Comparison of ENCODE assay signal across 18 cellular contexts in the genomic region with DNA sequence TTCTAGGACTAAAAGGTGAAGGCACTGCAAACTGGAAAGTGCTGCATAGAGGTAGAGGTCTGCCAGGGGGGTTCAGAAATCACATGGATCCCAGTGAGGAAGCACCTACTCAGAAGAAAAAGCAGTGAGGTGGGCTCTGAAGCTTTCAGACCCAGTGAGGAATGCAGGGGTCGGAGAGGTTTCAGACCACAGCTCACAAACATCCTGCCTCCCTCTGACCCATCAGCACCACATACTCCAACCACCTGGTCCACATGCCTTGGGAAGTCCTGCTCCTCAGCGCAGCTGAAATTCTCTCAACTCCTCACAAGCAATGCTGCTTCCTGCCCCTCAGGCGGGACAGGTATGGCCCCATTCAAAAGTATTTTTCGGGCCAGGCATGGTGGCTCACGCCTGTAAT. TPM values are rescaled to one million over a fixed set of nuclear protein-coding genes. Genes with fewer than 3 reads are reported as not detected.
A peak's percentile ranks its signal among the peaks of the same experiment; 100 is the strongest.
DNase-seq lines count a peak whose midpoint lies in the region; ATAC-seq, FAIRE-seq and TF ChIP-seq lines count a peak whose summit lies in the region.
"Had no signal": no experiment of that assay in that cellular context is flagged by ENCODE, and none has a peak within 500 bp of the region (broad histone marks: within the 10 kb centered on the region; RNA-seq: fewer than 3 reads in every experiment).

No MANE protein-coding gene starts in this region.

- H4K91ac ChIP-seq in mesenchymal stem cell (ENCODE audit: low read length): peak overlapping the region; percentile 52

- no peak overlapping the region for H3K4ac ChIP-seq in mesenchymal stem cell (ENCODE audit: low read depth in 1 of 2, low read length in 2 of 2)

- H4K20me1 ChIP-seq in HepG2 (ENCODE audit: insufficient read depth, low read length): no peaks in the 10 kb centered on the region

- FAIRE-seq in HepG2 (lab: Jason Lieb, UNC): no peak
- FAIRE-seq: A549 had no signal

- intact Hi-C loops in HepG2 (cut with micrococcal nuclease; ENCODE audit: unreplicated experiment) (no loop called here), right lobe of liver (cut with DNase I) (loop anchor here (10.0 kb wide), 2 partner anchors 48 to 128 kb away; a partner anchor contains a TSS), CD14-positive monocyte (cut with micrococcal nuclease) (no loop called here), left ventricle myocardium inferior (cut with micrococcal nuclease) (no loop called here)

- peaks cover 87% of the 10 kb centered on the region for H3K36me3 Mint-ChIP-seq in activated T-helper 17 cell treated with anti-CD3 and anti-CD28 coated beads, Interleukin-2, amount 50 U/mL, for 72 hours (ENCODE audit: low read depth)
- H3K36me3 Mint-ChIP-seq in CD14-positive monocyte: peaks cover 66 to 86% of the 10 kb centered on the region in 2 donors
- H3K36me3 Mint-ChIP-seq in activated naive CD4-positive, alpha-beta T cell treated with anti-CD3 and anti-CD28 coated beads, Interleukin-2, amount 10 ng/mL, durations not matched to agents 7 days and 5 days: peaks cover 34% of the 10 kb centered on the region

- H3K9me3 Mint-ChIP-seq in activated T-helper 17 cell treated with anti-CD3 and anti-CD28 coated beads, Interleukin-2, amount 50 U/mL, for 72 hours: no peaks in the 10 kb centered on the region
- H3K9me3 Mint-ChIP-seq in CD14-positive monocyte: no peaks in the 10 kb centered on the region
- no peaks in the 10 kb centered on the region for H3K9me3 Mint-ChIP-seq in activated naive CD4-positive, alpha-beta T cell treated with anti-CD3 and anti-CD28 coated beads, Interleukin-2, amount 10 ng/mL, durations not matched to agents 7 days and 5 days
- H3K9me3 Mint-ChIP-seq: CD8-positive, alpha-beta T cell had no signal

- CTCF ChIA-PET in HepG2 (lab: Yijun Ruan, JAX; ENCODE audit: low intra/inter-chr PET ratio, low total read pairs): no interaction called here
- CTCF ChIA-PET in activated naive CD4-positive, alpha-beta T cell treated with anti-CD3 and anti-CD28 coated beads, Interleukin-2, amount 10 ng/mL, durations not matched to agents 7 days and 5 days (lab: Charles Lee): interaction anchor here (1.4 kb wide), 1 partner anchor 11 kb away, joined by 4 read pairs; no protein-coding TSS in a partner anchor

- BruUV-seq in HepG2 (replicated peaks; lab: Mats Ljungman, UMichigan): no TSS peak

- no peak for DNase-seq in HepG2 (ENCODE audit: low spot score)
- no peak for DNase-seq in right lobe of liver
- no peak for DNase-seq in mesenchymal stem cell
- no peak for DNase-seq in CD14-positive monocyte (ENCODE audit: low spot score)
- DNase-seq in activated naive CD4-positive, alpha-beta T cell treated with anti-CD3 and anti-CD28 coated beads, Interleukin-2, amount 10 ng/mL, durations not matched to agents 7 days and 5 days: no peak
- no peak for DNase-seq in left ventricle myocardium inferior
- DNase-seq: AML-193; Calu3; CD8-positive, alpha-beta T cell; DMS79 treated with DMSO at 0.1 percent for 48 hours; GF-D8; GOT3; H7 had no signal

- WGBS in HepG2 (ENCODE audit: low lambda C conversion rate): 100% methylated on average over 4 of the region's 5 CpGs
- 100% methylated on average over 1 of the region's 5 CpGs for WGBS in right lobe of liver (ENCODE audit: insufficient coverage, low coverage, low lambda C conversion rate, missing lambda C conversion rate)
- 93% methylated on average over 5 of the region's 5 CpGs for WGBS in mesenchymal stem cell

- H3K4me2 ChIP-seq in HepG2 (ENCODE audit: low read depth, low read length) (no peak overlapping the region), mesenchymal stem cell (ENCODE audit: low read length, poor library complexity, severe bottlenecking) (no peak overlapping the region)
- H3K4me2 ChIP-seq: A549 had no signal

- no peak overlapping the region for H3K4me3 Mint-ChIP-seq in activated T-helper 17 cell treated with anti-CD3 and anti-CD28 coated beads, Interleukin-2, amount 50 U/mL, for 72 hours
- H3K4me3 Mint-ChIP-seq in CD14-positive monocyte: no peak overlapping the region
- H3K4me3 Mint-ChIP-seq in activated naive CD4-positive, alpha-beta T cell treated with anti-CD3 and anti-CD28 coated beads, Interleukin-2, amount 10 ng/mL, durations not matched to agents 7 days and 5 days: no peak overlapping the region
- H3K4me3 Mint-ChIP-seq: CD8-positive, alpha-beta T cell had no signal

- H3K14ac ChIP-seq in mesenchymal stem cell (ENCODE audit: low read length in 2 of 2): no peak overlapping the region

- H3K4me1 Mint-ChIP-seq in activated T-helper 17 cell treated with anti-CD3 and anti-CD28 coated beads, Interleukin-2, amount 50 U/mL, for 72 hours: peaks cover 16% of the 10 kb centered on the region
- peaks cover 4% of the 10 kb centered on the region for H3K4me1 Mint-ChIP-seq in CD14-positive monocyte
- peaks cover 15% of the 10 kb centered on the region for H3K4me1 Mint-ChIP-seq in activated naive CD4-positive, alpha-beta T cell treated with anti-CD3 and anti-CD28 coated beads, Interleukin-2, amount 10 ng/mL, durations not matched to agents 7 days and 5 days

- no peak overlapping the region for H3K23ac ChIP-seq in mesenchymal stem cell (ENCODE audit: low read length in 2 of 2)

- TF ChIP-seq CTCF in HepG2 (CRISPR knock-in tag; IDR thresholded peaks at IDR 0.05) (no peak), right lobe of liver (IDR thresholded peaks at IDR 0.05) (no peak), CD14-positive monocyte (IDR thresholded peaks at IDR 0.05) (no peak), left ventricle myocardium inferior (IDR thresholded peaks at IDR 0.05; ENCODE audit: borderline replicate concordance) (no peak)

- H3K36me3 ChIP-seq in HepG2 (replicated peaks in 1 of 2; ENCODE audit: control insufficient read depth in 1 of 2, insufficient read depth in 2 of 2, low read length in 2 of 2): peaks cover 38 to 72% of the 10 kb centered on the region in 2 experiments
- H3K36me3 ChIP-seq in right lobe of liver: peaks cover 0 to 5% (median 1%) of the 10 kb centered on the region in 4 donors
- peaks cover 61 to 78% of the 10 kb centered on the region in 2 experiments for H3K36me3 ChIP-seq in mesenchymal stem cell (ENCODE audit: control insufficient read depth in 1 of 2, insufficient read depth in 2 of 2, low read depth in 1 of 2, low read length in 2 of 2)
- peaks cover 18 to 25% (median 18%) of the 10 kb centered on the region in 3 donors for H3K36me3 ChIP-seq in skeletal muscle tissue (ENCODE audit: control insufficient read depth in 3 of 3, insufficient read depth in 3 of 3, low read length in 3 of 3)
- H3K36me3 ChIP-seq in left ventricle myocardium inferior: peaks cover 12% of the 10 kb centered on the region

- H2BK12ac ChIP-seq in mesenchymal stem cell (ENCODE audit: low read length in 2 of 2): no peak overlapping the region

- H3K79me1 ChIP-seq in mesenchymal stem cell (replicated peaks; ENCODE audit: low read length, poor library complexity, severe bottlenecking): peaks cover 57% of the 10 kb centered on the region

- H3K4me3 ChIP-seq in HepG2 (replicated peaks in 1 of 3; ENCODE audit: insufficient read depth in 1 of 3, low read depth in 2 of 3, low read length in 3 of 3) (no peak overlapping the region), right lobe of liver (no peak overlapping the region), mesenchymal stem cell (ENCODE audit: insufficient read depth in 1 of 2, low read depth in 1 of 2, low read length in 2 of 2) (no peak overlapping the region), skeletal muscle tissue (ENCODE audit: low read length in 3 of 3) (no peak overlapping the region), left ventricle myocardium inferior (no peak overlapping the region)
- H3K4me3 ChIP-seq: A549 had no signal

- no peak overlapping the region for H2BK5ac ChIP-seq in mesenchymal stem cell (ENCODE audit: low read depth, low read length, poor library complexity, severe bottlenecking)

- TF ChIP-seq POLR2A in HepG2 (IDR thresholded peaks at IDR 0.05; ENCODE audit: insufficient read depth in 1 of 2, low read depth in 2 of 2, low read length in 2 of 2) (no peak), right lobe of liver (IDR thresholded peaks at IDR 0.05) (no peak)

- TF ChIP-seq EP300 in HepG2 (IDR thresholded peaks at IDR 0.05; ENCODE audit: low read depth in 2 of 2, low read length in 2 of 2): no peak
- no peak for TF ChIP-seq EP300 in HepG2 (CRISPR knock-in tag; IDR thresholded peaks at IDR 0.05; ENCODE audit: borderline replicate concordance)

- H2BK120ac ChIP-seq in mesenchymal stem cell (ENCODE audit: low read depth, low read length): no peak overlapping the region

- H3K4me1 ChIP-seq in HepG2 (ENCODE audit: insufficient read depth, low read length) (peaks cover 40% of the 10 kb centered on the region), right lobe of liver (peaks cover 0 to 60% (median 17%) of the 10 kb centered on the region in 4 donors), mesenchymal stem cell (ENCODE audit: control insufficient read depth, insufficient read depth, low read depth, low read length) (peaks cover 40% of the 10 kb centered on the region), skeletal muscle tissue (ENCODE audit: control insufficient read depth in 3 of 3, insufficient read depth in 3 of 3, low read length in 3 of 3) (peaks cover 71 to 87% (median 82%) of the 10 kb centered on the region in 3 donors), left ventricle myocardium inferior (peaks cover 65% of the 10 kb centered on the region)
- H3K4me1 ChIP-seq: A549 had no signal

- peaks cover 22% of the 10 kb centered on the region for H3K79me2 ChIP-seq in HepG2 (ENCODE audit: insufficient read depth, low read length)

- H3K27me3 Mint-ChIP-seq in activated T-helper 17 cell treated with anti-CD3 and anti-CD28 coated beads, Interleukin-2, amount 50 U/mL, for 72 hours: no peaks in the 10 kb centered on the region
- H3K27me3 Mint-ChIP-seq in CD14-positive monocyte (ENCODE audit: low read depth in 3 of 3): peaks cover 0 to 2% (median 0%) of the 10 kb centered on the region in 3 donors
- H3K27me3 Mint-ChIP-seq in activated naive CD4-positive, alpha-beta T cell treated with anti-CD3 and anti-CD28 coated beads, Interleukin-2, amount 10 ng/mL, durations not matched to agents 7 days and 5 days: no peaks in the 10 kb centered on the region

- H3K9ac ChIP-seq in HepG2 (ENCODE audit: insufficient read depth, low read depth, low read length) (no peak overlapping the region), mesenchymal stem cell (ENCODE audit: low read length) (no peak overlapping the region), skeletal muscle tissue (ENCODE audit: low read depth in 1 of 3, low read length in 3 of 3) (peak overlapping the region in 1 of 3 donors; percentile 40)

- H2AFZ ChIP-seq in HepG2 (ENCODE audit: low read length): no peak overlapping the region
- H2AFZ ChIP-seq in mesenchymal stem cell (ENCODE audit: low read depth, low read length): no peak overlapping the region

- H2BK15ac ChIP-seq in mesenchymal stem cell (ENCODE audit: low read depth, poor library complexity, severe bottlenecking): no peak overlapping the region

- H3K18ac ChIP-seq in mesenchymal stem cell (ENCODE audit: low read depth in 1 of 2, low read length in 2 of 2): no peak overlapping the region

- POLR2A ChIA-PET in HepG2 (lab: Yijun Ruan, JAX): no interaction called here

- H2AK5ac ChIP-seq in mesenchymal stem cell (ENCODE audit: low read length, severe bottlenecking): no peak overlapping the region

- H3K27ac ChIP-seq in HepG2 (ENCODE audit: extremely low read length, insufficient read depth, low read length) (no peak overlapping the region), right lobe of liver (no peak overlapping the region), mesenchymal stem cell (ENCODE audit: low read length, poor library complexity, severe bottlenecking) (no peak overlapping the region), skeletal muscle tissue (ENCODE audit: low read depth, low read length) (peak overlapping the region; percentile 95), left ventricle myocardium inferior (replicated peaks) (no peak overlapping the region)
- H3K27ac ChIP-seq: 22Rv1, A549 had no signal

- TF ChIP-seq RAD21 in HepG2 (CRISPR knock-in tag; IDR thresholded peaks at IDR 0.05): no peak

- ATAC-seq in HepG2 (no peak), right lobe of liver (no peak)
- no peak for ATAC-seq in activated T-helper 17 cell treated with anti-CD3 and anti-CD28 coated beads, Interleukin-2, amount 50 U/mL, for 72 hours (replicated peaks)
- ATAC-seq: A549; CD8-positive, alpha-beta T cell; HCT116 had no signal

- H3K27ac Mint-ChIP-seq in activated T-helper 17 cell treated with anti-CD3 and anti-CD28 coated beads, Interleukin-2, amount 50 U/mL, for 72 hours: peak overlapping the region; percentile 56
- no peak overlapping the region for H3K27ac Mint-ChIP-seq in CD14-positive monocyte
- no peak overlapping the region for H3K27ac Mint-ChIP-seq in activated naive CD4-positive, alpha-beta T cell treated with anti-CD3 and anti-CD28 coated beads, Interleukin-2, amount 10 ng/mL, durations not matched to agents 7 days and 5 days
- H3K27ac Mint-ChIP-seq: CD8-positive, alpha-beta T cell had no signal

- H3K27me3 ChIP-seq in HepG2 (ENCODE audit: control insufficient read depth in 1 of 2, insufficient read depth in 2 of 2, low read length in 2 of 2) (no peaks in the 10 kb centered on the region), right lobe of liver (no peaks in the 10 kb centered on the region), mesenchymal stem cell (ENCODE audit: control insufficient read depth in 1 of 2, insufficient read depth in 1 of 2, low read length in 2 of 2) (no peaks in the 10 kb centered on the region), skeletal muscle tissue (ENCODE audit: control insufficient read depth in 3 of 3, insufficient read depth in 3 of 3, low read length in 3 of 3) (no peaks in the 10 kb centered on the region), left ventricle myocardium inferior (ENCODE audit: low read depth) (no peaks in the 10 kb centered on the region)

- H3K9me3 ChIP-seq in HepG2 (ENCODE audit: low read length) (no peaks in the 10 kb centered on the region), right lobe of liver (no peaks in the 10 kb centered on the region), mesenchymal stem cell (ENCODE audit: control insufficient read depth, low read length) (no peaks in the 10 kb centered on the region), skeletal muscle tissue (ENCODE audit: control insufficient read depth in 3 of 3, low read length in 3 of 3) (no peaks in the 10 kb centered on the region), left ventricle myocardium inferior (replicated peaks) (no peaks in the 10 kb centered on the region)
- H3K9me3 ChIP-seq: A549 had no signal

- H4K8ac ChIP-seq in mesenchymal stem cell (ENCODE audit: low read length): no peak overlapping the region

- in situ Hi-C loops in HepG2 (cut with HindIII; ENCODE audit: extremely low pct_ligation_motif_present, low pct_unique_long_range_greater_than_20kb): no loop called here

RNA-seq across cellular contexts. Expression of a gene that starts 20.2 kb away (rescaled TPM):
- total RNA-seq in HepG2 (2016; rRNA removed; fragmentation: Illumina TruSeq; extraction: Trizol) (178 and 191 TPM in 2 replicates), right lobe of liver (10 to 100 TPM; 26.5 to 70.0 (median 35.4) TPM), skeletal muscle tissue (57.4 TPM), left ventricle myocardium inferior (36.8 TPM)
- 169 and 189 TPM in 2 replicates for total RNA-seq in HepG2 (2016; cell fraction: cytosol; rRNA removed; fragmentation: Illumina TruSeq; extraction: Trizol; ENCODE audit: low read depth)
- total RNA-seq in HepG2 (2016; cell fraction: insoluble cytoplasmic fraction; rRNA removed; fragmentation: Illumina TruSeq; extraction: Trizol): 186 and 208 TPM in 2 replicates
- total RNA-seq in HepG2 (2016; cell fraction: membrane; rRNA removed; fragmentation: Illumina TruSeq; extraction: Trizol): 148 and 200 TPM in 2 replicates
- 65.1 and 65.8 TPM in 2 replicates for total RNA-seq in HepG2 (2016; cell fraction: nucleus; rRNA removed; fragmentation: Illumina TruSeq; extraction: Trizol)
- polyA plus RNA-seq in HepG2 (2011; rRNA removed) (157 and 166 TPM in 2 replicates), CD14-positive monocyte (10 to 100 TPM; 78.2 to 91.5 TPM)
- 144 and 170 TPM in 2 replicates for polyA plus RNA-seq in HepG2 (2011; cell fraction: cytosol; rRNA removed)
- polyA plus RNA-seq in HepG2 (2011; cell fraction: nucleus; rRNA removed): 42.8 and 46.0 TPM in 2 replicates
- polyA plus RNA-seq in HepG2 (2012): 135 and 137 TPM in 2 replicates
- 114 and 150 TPM in 2 replicates for polyA plus RNA-seq in HepG2 (2016; cell fraction: cytosol; fragmentation: Illumina TruSeq; extraction: Trizol; ENCODE audit: low read depth)
- polyA plus RNA-seq in HepG2 (2016; cell fraction: insoluble cytoplasmic fraction; fragmentation: Illumina TruSeq; extraction: Trizol; ENCODE audit: low read depth): 163 and 186 TPM in 2 replicates
- 111 and 143 TPM in 2 replicates for polyA plus RNA-seq in HepG2 (2016; cell fraction: membrane; fragmentation: Illumina TruSeq; extraction: Trizol; ENCODE audit: low read depth)
- 92.9 and 98.5 TPM in 2 replicates for polyA plus RNA-seq in HepG2 (2016; cell fraction: nucleus; fragmentation: Illumina TruSeq; extraction: Trizol; ENCODE audit: insufficient read depth, low read depth)
- polyA minus RNA-seq in HepG2 (2011; rRNA and poly(A)+ RNA removed; ENCODE audit: low replicate concordance): 33.2 and 40.9 TPM in 2 replicates
- polyA minus RNA-seq in HepG2 (2011; cell fraction: cytosol; rRNA and poly(A)+ RNA removed): 22.7 and 28.4 TPM in 2 replicates
- polyA minus RNA-seq in HepG2 (2011; cell fraction: nucleus; rRNA and poly(A)+ RNA removed): 20.0 and 21.5 TPM in 2 replicates
- 10 to 100 TPM; 29.3 to 54.0 TPM for total RNA-seq in activated T-helper 17 cell treated with anti-CD3 and anti-CD28 coated beads, Interleukin-2, amount 50 U/mL, for 72 hours
- 59.8 TPM for polyA plus RNA-seq in mesenchymal stem cell (2013, experiment 1 of 2)
- polyA plus RNA-seq in mesenchymal stem cell (2013, experiment 2 of 2): 63.5 TPM

RNA-seq across cellular contexts. Expression of a gene that starts 20.3 kb away (rescaled TPM):
- total RNA-seq in HepG2 (2016; rRNA removed; fragmentation: Illumina TruSeq; extraction: Trizol) (13.9 and 27.4 TPM in 2 replicates), right lobe of liver (10 to 100 TPM; 30.6 to 41.0 (median 36.8) TPM), skeletal muscle tissue (11.5 TPM), left ventricle myocardium inferior (37.2 TPM)
- total RNA-seq in HepG2 (2016; cell fraction: cytosol; rRNA removed; fragmentation: Illumina TruSeq; extraction: Trizol; ENCODE audit: low read depth): 5.1 and 5.8 TPM in 2 replicates
- total RNA-seq in HepG2 (2016; cell fraction: insoluble cytoplasmic fraction; rRNA removed; fragmentation: Illumina TruSeq; extraction: Trizol): 11.4 and 28.3 TPM in 2 replicates
- total RNA-seq in HepG2 (2016; cell fraction: membrane; rRNA removed; fragmentation: Illumina TruSeq; extraction: Trizol): 14.9 and 15.8 TPM in 2 replicates
- 28.7 and 33.8 TPM in 2 replicates for total RNA-seq in HepG2 (2016; cell fraction: nucleus; rRNA removed; fragmentation: Illumina TruSeq; extraction: Trizol)
- polyA plus RNA-seq in HepG2 (2011; rRNA removed) (75.8 and 83.8 TPM in 2 replicates), CD14-positive monocyte (1 to 10 TPM; 1.3 to 1.9 TPM)
- polyA plus RNA-seq in HepG2 (2011; cell fraction: cytosol; rRNA removed): 81.0 and 82.0 TPM in 2 replicates
- polyA plus RNA-seq in HepG2 (2011; cell fraction: nucleus; rRNA removed): 185 and 224 TPM in 2 replicates
- 37.7 and 41.7 TPM in 2 replicates for polyA plus RNA-seq in HepG2 (2012)
- 5.0 and 5.6 TPM in 2 replicates for polyA plus RNA-seq in HepG2 (2016; cell fraction: cytosol; fragmentation: Illumina TruSeq; extraction: Trizol; ENCODE audit: low read depth)
- 13.6 and 16.8 TPM in 2 replicates for polyA plus RNA-seq in HepG2 (2016; cell fraction: insoluble cytoplasmic fraction; fragmentation: Illumina TruSeq; extraction: Trizol; ENCODE audit: low read depth)
- polyA plus RNA-seq in HepG2 (2016; cell fraction: membrane; fragmentation: Illumina TruSeq; extraction: Trizol; ENCODE audit: low read depth): 10.0 and 10.2 TPM in 2 replicates
- 69.5 and 76.1 TPM in 2 replicates for polyA plus RNA-seq in HepG2 (2016; cell fraction: nucleus; fragmentation: Illumina TruSeq; extraction: Trizol; ENCODE audit: insufficient read depth, low read depth)
- polyA minus RNA-seq in HepG2 (2011; rRNA and poly(A)+ RNA removed; ENCODE audit: low replicate concordance): 62.2 and 179 TPM in 2 replicates
- 36.8 and 42.0 TPM in 2 replicates for polyA minus RNA-seq in HepG2 (2011; cell fraction: cytosol; rRNA and poly(A)+ RNA removed)
- 36.6 and 36.8 TPM in 2 replicates for polyA minus RNA-seq in HepG2 (2011; cell fraction: nucleus; rRNA and poly(A)+ RNA removed)
- 10 to 100 TPM; 12.1 to 21.4 TPM for total RNA-seq in activated T-helper 17 cell treated with anti-CD3 and anti-CD28 coated beads, Interleukin-2, amount 50 U/mL, for 72 hours
- 28.7 TPM for polyA plus RNA-seq in mesenchymal stem cell (2013, experiment 1 of 2)
- 27.8 TPM for polyA plus RNA-seq in mesenchymal stem cell (2013, experiment 2 of 2)

RNA-seq across cellular contexts. Expression of a gene that starts 51.6 kb away (rescaled TPM):
- total RNA-seq in HepG2 (2016; rRNA removed; fragmentation: Illumina TruSeq; extraction: Trizol) (0.07 TPM in 1 of 2 replicates, not detected in the other), right lobe of liver (under 1 TPM in 2 of 6 experiments, not detected in 4; 0.22 to 0.31 TPM), skeletal muscle tissue (0.52 TPM), left ventricle myocardium inferior (0.25 TPM)
- total RNA-seq in HepG2 (2016; cell fraction: cytosol; rRNA removed; fragmentation: Illumina TruSeq; extraction: Trizol; ENCODE audit: low read depth): not detected in 2 replicates
- not detected in 2 replicates for total RNA-seq in HepG2 (2016; cell fraction: insoluble cytoplasmic fraction; rRNA removed; fragmentation: Illumina TruSeq; extraction: Trizol)
- total RNA-seq in HepG2 (2016; cell fraction: membrane; rRNA removed; fragmentation: Illumina TruSeq; extraction: Trizol): not detected in 2 replicates
- not detected in 2 replicates for total RNA-seq in HepG2 (2016; cell fraction: nucleus; rRNA removed; fragmentation: Illumina TruSeq; extraction: Trizol)
- polyA plus RNA-seq in HepG2 (2011; rRNA removed) (0.11 and 0.13 TPM in 2 replicates), CD14-positive monocyte (not detected)
- 0.03 and 0.05 TPM in 2 replicates for polyA plus RNA-seq in HepG2 (2011; cell fraction: cytosol; rRNA removed)
- 0.71 and 0.74 TPM in 2 replicates for polyA plus RNA-seq in HepG2 (2011; cell fraction: nucleus; rRNA removed)
- polyA plus RNA-seq in HepG2 (2012): 0.07 and 0.09 TPM in 2 replicates
- polyA plus RNA-seq in HepG2 (2016; cell fraction: cytosol; fragmentation: Illumina TruSeq; extraction: Trizol; ENCODE audit: low read depth): not detected in 2 replicates
- not detected in 2 replicates for polyA plus RNA-seq in HepG2 (2016; cell fraction: insoluble cytoplasmic fraction; fragmentation: Illumina TruSeq; extraction: Trizol; ENCODE audit: low read depth)
- not detected in 2 replicates for polyA plus RNA-seq in HepG2 (2016; cell fraction: membrane; fragmentation: Illumina TruSeq; extraction: Trizol; ENCODE audit: low read depth)
- polyA plus RNA-seq in HepG2 (2016; cell fraction: nucleus; fragmentation: Illumina TruSeq; extraction: Trizol; ENCODE audit: insufficient read depth, low read depth): not detected in 2 replicates
- 0.07 TPM in 1 of 2 replicates, not detected in the other for polyA minus RNA-seq in HepG2 (2011; rRNA and poly(A)+ RNA removed; ENCODE audit: low replicate concordance)
- not detected in 2 replicates for polyA minus RNA-seq in HepG2 (2011; cell fraction: cytosol; rRNA and poly(A)+ RNA removed)
- polyA minus RNA-seq in HepG2 (2011; cell fraction: nucleus; rRNA and poly(A)+ RNA removed): 0.37 TPM in 1 of 2 replicates, not detected in the other
- total RNA-seq in activated T-helper 17 cell treated with anti-CD3 and anti-CD28 coated beads, Interleukin-2, amount 50 U/mL, for 72 hours: 1 to 10 TPM in 1 of 2 donors, not detected in 1; 1.1 TPM
- not detected for polyA plus RNA-seq in mesenchymal stem cell (2013, experiment 1 of 2)
- polyA plus RNA-seq in mesenchymal stem cell (2013, experiment 2 of 2): not detected
- total RNA-seq: Calu3 had no signal

Comparison
In these comparisons a context has a peak if more than half of its experiments do, and no peak if none do; other contexts are left out.
1. intact Hi-C loops: an anchor here in right lobe of liver (10.0 kb wide); none called in HepG2, CD14-positive monocyte and left ventricle myocardium inferior.